Comparison of ENCODE assay signal across 1 cellular context in the genomic region with DNA sequence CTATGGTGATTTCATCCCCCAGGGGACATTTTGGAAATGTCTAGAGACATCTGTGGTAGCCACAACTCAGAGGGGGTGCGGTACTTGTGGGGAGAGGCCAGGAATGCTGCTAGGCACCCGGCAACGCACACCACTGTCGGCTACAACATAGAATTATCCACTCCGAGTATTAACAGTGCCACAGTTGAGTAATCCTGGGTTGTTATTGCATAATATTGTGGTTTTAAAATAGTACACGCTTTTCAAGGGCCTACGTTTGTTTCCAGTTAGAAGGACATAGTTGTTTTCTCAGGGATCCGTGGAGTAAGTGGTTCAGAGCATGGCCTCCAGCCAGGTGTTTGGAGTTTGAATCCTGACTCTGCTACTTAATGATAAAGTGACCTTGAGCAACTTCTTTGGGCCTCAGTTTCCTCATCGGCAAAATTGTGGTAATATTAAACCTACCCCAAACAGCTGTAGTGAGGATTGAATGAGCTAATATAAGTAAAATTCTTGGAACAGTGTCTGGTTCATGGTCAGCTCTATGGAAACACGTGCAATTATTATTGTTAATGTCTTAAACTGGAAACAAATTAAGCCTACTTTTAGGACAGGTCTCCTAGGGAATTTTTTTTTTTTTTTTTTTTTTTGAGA.
TF ChIP-seq lines count a peak whose summit lies in the region.

No MANE protein-coding gene starts in this region.

TF ChIP-seq in HEK293, 187 proteins besides CTCF, POLR2A, EP300 and RAD21 (continued from another document and continues in another):
- TF ChIP-seq, protein P1, sequence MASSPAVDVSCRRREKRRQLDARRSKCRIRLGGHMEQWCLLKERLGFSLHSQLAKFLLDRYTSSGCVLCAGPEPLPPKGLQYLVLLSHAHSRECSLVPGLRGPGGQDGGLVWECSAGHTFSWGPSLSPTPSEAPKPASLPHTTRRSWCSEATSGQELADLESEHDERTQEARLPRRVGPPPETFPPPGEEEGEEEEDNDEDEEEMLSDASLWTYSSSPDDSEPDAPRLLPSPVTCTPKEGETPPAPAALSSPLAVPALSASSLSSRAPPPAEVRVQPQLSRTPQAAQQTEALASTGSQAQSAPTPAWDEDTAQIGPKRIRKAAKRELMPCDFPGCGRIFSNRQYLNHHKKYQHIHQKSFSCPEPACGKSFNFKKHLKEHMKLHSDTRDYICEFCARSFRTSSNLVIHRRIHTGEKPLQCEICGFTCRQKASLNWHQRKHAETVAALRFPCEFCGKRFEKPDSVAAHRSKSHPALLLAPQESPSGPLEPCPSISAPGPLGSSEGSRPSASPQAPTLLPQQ (tag by site-specific recombination; IDR thresholded peaks at IDR 0.05): no peak
- TF ChIP-seq KLF10 (tag by site-specific recombination; IDR thresholded peaks at IDR 0.05) (no peak), ZNF391 (tag by site-specific recombination; IDR thresholded peaks at IDR 0.05; ENCODE audit: borderline replicate concordance, low read depth) (no peak), OVOL3 (tag by site-specific recombination; IDR thresholded peaks at IDR 0.05) (no peak), ZNF146 (tag by site-specific recombination; IDR thresholded peaks at IDR 0.05) (no peak), ZNF768 (tag by site-specific recombination; IDR thresholded peaks at IDR 0.05) (no peak), BCL11A (tag by site-specific recombination; IDR thresholded peaks at IDR 0.05; ENCODE audit: low read depth) (no peak), ZNF621 (tag by site-specific recombination; IDR thresholded peaks at IDR 0.05) (no peak), OSR2 (tag by site-specific recombination; IDR thresholded peaks at IDR 0.05) (peak; percentile 90), ZNF292 (tag by site-specific recombination; IDR thresholded peaks at IDR 0.05; ENCODE audit: borderline replicate concordance, low read depth) (no peak), ZNF654 (tag by site-specific recombination; IDR thresholded peaks at IDR 0.05; ENCODE audit: low read depth) (no peak), ZNF530 (tag by site-specific recombination; IDR thresholded peaks at IDR 0.05; ENCODE audit: low read depth) (no peak), ZNF776 (tag by site-specific recombination; IDR thresholded peaks at IDR 0.05; ENCODE audit: borderline replicate concordance) (no peak), ZXDB (tag by site-specific recombination; IDR thresholded peaks at IDR 0.05) (no peak), ZFP69B (tag by site-specific recombination; IDR thresholded peaks at IDR 0.05) (peak; percentile 40; the same call in 1 of the 2 replicates), ZNF623 (tag by site-specific recombination; IDR thresholded peaks at IDR 0.05) (no peak), ZNF404 (tag by site-specific recombination; IDR thresholded peaks at IDR 0.05) (no peak), ZBTB21 (tag by site-specific recombination; IDR thresholded peaks at IDR 0.05) (0 out of 2 replicates have a peak, but pooled peaks have one; percentile 23), HOXC10 (CRISPR knock-in tag; IDR thresholded peaks at IDR 0.05) (no peak), ZNF140 (tag by site-specific recombination; IDR thresholded peaks at IDR 0.05) (no peak), ZNF701 (tag by site-specific recombination; IDR thresholded peaks at IDR 0.05) (no peak), ZNF791 (tag by site-specific recombination; IDR thresholded peaks at IDR 0.05) (no peak), ZFP41 (tag by site-specific recombination; IDR thresholded peaks at IDR 0.05; ENCODE audit: borderline replicate concordance) (no peak), ZNF214 (tag by site-specific recombination; IDR thresholded peaks at IDR 0.05; ENCODE audit: borderline replicate concordance) (no peak), REPIN1 (tag by site-specific recombination; IDR thresholded peaks at IDR 0.05; ENCODE audit: low read depth) (no peak), ZNF777 (tag by site-specific recombination; IDR thresholded peaks at IDR 0.05; ENCODE audit: borderline replicate concordance) (no peak), KLF16 (tag by site-specific recombination; IDR thresholded peaks at IDR 0.05) (no peak), ZNF664 (tag by site-specific recombination; IDR thresholded peaks at IDR 0.05) (no peak), ZNF473 (tag by site-specific recombination; IDR thresholded peaks at IDR 0.05) (no peak), ZNF426 (tag by site-specific recombination; IDR thresholded peaks at IDR 0.05) (no peak), PRDM1 (tag by site-specific recombination; IDR thresholded peaks at IDR 0.05) (no peak), KLF1 (tag by site-specific recombination; IDR thresholded peaks at IDR 0.05) (no peak), ZNF10 (tag by site-specific recombination; IDR thresholded peaks at IDR 0.05) (no peak)
- TF ChIP-seq, protein P2, sequence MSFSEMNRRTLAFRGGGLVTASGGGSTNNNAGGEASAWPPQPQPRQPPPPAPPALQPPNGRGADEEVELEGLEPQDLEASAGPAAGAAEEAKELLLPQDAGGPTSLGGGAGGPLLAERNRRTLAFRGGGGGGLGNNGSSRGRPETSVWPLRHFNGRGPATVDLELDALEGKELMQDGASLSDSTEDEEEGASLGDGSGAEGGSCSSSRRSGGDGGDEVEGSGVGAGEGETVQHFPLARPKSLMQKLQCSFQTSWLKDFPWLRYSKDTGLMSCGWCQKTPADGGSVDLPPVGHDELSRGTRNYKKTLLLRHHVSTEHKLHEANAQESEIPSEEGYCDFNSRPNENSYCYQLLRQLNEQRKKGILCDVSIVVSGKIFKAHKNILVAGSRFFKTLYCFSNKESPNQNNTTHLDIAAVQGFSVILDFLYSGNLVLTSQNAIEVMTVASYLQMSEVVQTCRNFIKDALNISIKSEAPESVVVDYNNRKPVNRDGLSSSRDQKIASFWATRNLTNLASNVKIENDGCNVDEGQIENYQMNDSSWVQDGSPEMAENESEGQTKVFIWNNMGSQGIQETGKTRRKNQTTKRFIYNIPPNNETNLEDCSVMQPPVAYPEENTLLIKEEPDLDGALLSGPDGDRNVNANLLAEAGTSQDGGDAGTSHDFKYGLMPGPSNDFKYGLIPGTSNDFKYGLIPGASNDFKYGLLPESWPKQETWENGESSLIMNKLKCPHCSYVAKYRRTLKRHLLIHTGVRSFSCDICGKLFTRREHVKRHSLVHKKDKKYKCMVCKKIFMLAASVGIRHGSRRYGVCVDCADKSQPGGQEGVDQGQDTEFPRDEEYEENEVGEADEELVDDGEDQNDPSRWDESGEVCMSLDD (tag by site-specific recombination; IDR thresholded peaks at IDR 0.05): no peak
- TF ChIP-seq, protein P3, sequence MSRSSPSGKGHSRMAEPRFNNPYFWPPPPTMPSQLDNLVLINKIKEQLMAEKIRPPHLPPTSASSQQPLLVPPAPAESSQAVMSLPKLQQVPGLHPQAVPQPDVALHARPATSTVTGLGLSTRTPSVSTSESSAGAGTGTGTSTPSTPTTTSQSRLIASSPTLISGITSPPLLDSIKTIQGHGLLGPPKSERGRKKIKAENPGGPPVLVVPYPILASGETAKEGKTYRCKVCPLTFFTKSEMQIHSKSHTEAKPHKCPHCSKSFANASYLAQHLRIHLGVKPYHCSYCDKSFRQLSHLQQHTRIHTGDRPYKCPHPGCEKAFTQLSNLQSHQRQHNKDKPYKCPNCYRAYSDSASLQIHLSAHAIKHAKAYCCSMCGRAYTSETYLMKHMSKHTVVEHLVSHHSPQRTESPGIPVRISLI (tag by site-specific recombination; IDR thresholded peaks at IDR 0.05): peak; percentile 62
- TF ChIP-seq, protein P4, sequence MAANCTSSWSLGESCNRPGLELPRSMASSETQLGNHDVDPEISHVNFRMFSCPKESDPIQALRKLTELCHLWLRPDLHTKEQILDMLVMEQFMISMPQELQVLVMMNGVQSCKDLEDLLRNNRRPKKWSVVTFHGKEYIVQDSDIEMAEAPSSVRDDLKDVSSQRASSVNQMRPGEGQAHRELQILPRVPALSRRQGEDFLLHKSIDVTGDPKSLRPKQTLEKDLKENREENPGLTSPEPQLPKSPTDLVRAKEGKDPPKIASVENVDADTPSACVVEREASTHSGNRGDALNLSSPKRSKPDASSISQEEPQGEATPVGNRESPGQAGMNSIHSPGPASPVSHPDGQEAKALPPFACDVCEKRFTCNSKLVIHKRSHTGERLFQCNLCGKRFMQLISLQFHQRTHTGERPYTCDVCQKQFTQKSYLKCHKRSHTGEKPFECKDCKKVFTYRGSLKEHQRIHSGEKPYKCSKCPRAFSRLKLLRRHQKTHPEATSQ (tag by site-specific recombination; IDR thresholded peaks at IDR 0.05): no peak
- TF ChIP-seq, protein P5, sequence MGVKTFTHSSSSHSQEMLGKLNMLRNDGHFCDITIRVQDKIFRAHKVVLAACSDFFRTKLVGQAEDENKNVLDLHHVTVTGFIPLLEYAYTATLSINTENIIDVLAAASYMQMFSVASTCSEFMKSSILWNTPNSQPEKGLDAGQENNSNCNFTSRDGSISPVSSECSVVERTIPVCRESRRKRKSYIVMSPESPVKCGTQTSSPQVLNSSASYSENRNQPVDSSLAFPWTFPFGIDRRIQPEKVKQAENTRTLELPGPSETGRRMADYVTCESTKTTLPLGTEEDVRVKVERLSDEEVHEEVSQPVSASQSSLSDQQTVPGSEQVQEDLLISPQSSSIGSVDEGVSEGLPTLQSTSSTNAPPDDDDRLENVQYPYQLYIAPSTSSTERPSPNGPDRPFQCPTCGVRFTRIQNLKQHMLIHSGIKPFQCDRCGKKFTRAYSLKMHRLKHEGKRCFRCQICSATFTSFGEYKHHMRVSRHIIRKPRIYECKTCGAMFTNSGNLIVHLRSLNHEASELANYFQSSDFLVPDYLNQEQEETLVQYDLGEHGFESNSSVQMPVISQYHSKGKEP (tag by site-specific recombination; IDR thresholded peaks at IDR 0.05): 0 out of 2 replicates have a peak, but pooled peaks have one; percentile 31
- TF ChIP-seq, protein P6, sequence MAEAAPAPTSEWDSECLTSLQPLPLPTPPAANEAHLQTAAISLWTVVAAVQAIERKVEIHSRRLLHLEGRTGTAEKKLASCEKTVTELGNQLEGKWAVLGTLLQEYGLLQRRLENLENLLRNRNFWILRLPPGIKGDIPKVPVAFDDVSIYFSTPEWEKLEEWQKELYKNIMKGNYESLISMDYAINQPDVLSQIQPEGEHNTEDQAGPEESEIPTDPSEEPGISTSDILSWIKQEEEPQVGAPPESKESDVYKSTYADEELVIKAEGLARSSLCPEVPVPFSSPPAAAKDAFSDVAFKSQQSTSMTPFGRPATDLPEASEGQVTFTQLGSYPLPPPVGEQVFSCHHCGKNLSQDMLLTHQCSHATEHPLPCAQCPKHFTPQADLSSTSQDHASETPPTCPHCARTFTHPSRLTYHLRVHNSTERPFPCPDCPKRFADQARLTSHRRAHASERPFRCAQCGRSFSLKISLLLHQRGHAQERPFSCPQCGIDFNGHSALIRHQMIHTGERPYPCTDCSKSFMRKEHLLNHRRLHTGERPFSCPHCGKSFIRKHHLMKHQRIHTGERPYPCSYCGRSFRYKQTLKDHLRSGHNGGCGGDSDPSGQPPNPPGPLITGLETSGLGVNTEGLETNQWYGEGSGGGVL (tag by site-specific recombination; IDR thresholded peaks at IDR 0.05): no peak
- TF ChIP-seq, protein P7, sequence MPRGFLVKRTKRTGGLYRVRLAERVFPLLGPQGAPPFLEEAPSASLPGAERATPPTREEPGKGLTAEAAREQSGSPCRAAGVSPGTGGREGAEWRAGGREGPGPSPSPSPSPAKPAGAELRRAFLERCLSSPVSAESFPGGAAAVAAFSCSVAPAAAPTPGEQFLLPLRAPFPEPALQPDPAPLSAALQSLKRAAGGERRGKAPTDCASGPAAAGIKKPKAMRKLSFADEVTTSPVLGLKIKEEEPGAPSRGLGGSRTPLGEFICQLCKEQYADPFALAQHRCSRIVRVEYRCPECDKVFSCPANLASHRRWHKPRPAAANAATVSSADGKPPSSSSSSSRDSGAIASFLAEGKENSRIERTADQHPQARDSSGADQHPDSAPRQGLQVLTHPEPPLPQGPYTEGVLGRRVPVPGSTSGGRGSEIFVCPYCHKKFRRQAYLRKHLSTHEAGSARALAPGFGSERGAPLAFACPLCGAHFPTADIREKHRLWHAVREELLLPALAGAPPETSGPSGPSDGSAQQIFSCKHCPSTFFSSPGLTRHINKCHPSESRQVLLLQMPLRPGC (tag by site-specific recombination; IDR thresholded peaks at IDR 0.05): 0 out of 2 replicates have a peak, but pooled peaks have one; percentile 28
- TF ChIP-seq, protein P8, sequence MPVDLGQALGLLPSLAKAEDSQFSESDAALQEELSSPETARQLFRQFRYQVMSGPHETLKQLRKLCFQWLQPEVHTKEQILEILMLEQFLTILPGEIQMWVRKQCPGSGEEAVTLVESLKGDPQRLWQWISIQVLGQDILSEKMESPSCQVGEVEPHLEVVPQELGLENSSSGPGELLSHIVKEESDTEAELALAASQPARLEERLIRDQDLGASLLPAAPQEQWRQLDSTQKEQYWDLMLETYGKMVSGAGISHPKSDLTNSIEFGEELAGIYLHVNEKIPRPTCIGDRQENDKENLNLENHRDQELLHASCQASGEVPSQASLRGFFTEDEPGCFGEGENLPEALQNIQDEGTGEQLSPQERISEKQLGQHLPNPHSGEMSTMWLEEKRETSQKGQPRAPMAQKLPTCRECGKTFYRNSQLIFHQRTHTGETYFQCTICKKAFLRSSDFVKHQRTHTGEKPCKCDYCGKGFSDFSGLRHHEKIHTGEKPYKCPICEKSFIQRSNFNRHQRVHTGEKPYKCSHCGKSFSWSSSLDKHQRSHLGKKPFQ (tag by site-specific recombination; IDR thresholded peaks at IDR 0.05): no peak
- TF ChIP-seq, protein P9, sequence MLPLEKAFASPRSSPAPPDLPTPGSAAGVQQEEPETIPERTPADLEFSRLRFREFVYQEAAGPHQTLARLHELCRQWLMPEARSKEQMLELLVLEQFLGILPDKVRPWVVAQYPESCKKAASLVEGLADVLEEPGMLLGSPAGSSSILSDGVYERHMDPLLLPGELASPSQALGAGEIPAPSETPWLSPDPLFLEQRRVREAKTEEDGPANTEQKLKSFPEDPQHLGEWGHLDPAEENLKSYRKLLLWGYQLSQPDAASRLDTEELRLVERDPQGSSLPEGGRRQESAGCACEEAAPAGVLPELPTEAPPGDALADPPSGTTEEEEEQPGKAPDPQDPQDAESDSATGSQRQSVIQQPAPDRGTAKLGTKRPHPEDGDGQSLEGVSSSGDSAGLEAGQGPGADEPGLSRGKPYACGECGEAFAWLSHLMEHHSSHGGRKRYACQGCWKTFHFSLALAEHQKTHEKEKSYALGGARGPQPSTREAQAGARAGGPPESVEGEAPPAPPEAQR (tag by site-specific recombination; IDR thresholded peaks at IDR 0.05): no peak
- TF ChIP-seq, protein P10, sequence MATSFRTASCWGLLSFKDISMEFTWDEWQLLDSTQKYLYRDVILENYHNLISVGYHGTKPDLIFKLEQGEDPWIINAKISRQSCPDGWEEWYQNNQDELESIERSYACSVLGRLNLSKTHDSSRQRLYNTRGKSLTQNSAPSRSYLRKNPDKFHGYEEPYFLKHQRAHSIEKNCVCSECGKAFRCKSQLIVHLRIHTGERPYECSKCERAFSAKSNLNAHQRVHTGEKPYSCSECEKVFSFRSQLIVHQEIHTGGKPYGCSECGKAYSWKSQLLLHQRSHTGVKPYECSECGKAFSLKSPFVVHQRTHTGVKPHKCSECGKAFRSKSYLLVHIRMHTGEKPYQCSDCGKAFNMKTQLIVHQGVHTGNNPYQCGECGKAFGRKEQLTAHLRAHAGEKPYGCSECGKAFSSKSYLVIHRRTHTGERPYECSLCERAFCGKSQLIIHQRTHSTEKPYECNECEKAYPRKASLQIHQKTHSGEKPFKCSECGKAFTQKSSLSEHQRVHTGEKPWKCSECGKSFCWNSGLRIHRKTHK (tag by site-specific recombination; IDR thresholded peaks at IDR 0.05): no peak
- TF ChIP-seq, protein P11, sequence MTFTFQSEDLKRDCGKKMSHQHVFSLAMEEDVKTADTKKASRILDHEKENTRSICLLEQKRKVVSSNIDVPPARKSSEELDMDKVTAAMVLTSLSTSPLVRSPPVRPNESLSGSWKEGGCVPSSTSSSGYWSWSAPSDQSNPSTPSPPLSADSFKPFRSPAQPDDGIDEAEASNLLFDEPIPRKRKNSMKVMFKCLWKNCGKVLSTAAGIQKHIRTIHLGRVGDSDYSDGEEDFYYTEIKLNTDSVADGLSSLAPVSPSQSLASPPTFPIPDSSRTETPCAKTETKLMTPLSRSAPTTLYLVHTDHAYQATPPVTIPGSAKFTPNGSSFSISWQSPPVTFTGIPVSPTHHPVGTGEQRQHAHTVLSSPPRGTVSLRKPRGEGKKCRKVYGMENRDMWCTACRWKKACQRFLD (tag by site-specific recombination; IDR thresholded peaks at IDR 0.05): no peak
